Comparison of ENCODE assay signal across 8 cellular contexts in genomic region chr17:40818733-40819527, GRCh38. TPM values are rescaled to one million over a fixed set of nuclear protein-coding genes. Genes with fewer than 3 reads are reported as not detected.
A peak's percentile ranks its signal among the peaks of the same experiment; 100 is the strongest.
DNase-seq lines count a peak whose midpoint lies in the region; ATAC-seq, FAIRE-seq and TF ChIP-seq lines count a peak whose summit lies in the region.

No MANE protein-coding gene starts in this region.

- no peak for TF ChIP-seq EP300 in A549 (IDR thresholded peaks at IDR 0.05)

- intact Hi-C loops in activated CD4-positive, alpha-beta T cell treated with anti-CD3 and anti-CD28 coated beads for 36 hours (cut with DNase I, micrococcal nuclease) = loop anchor here (1.0 to 5.0 kb wide), 8 partner anchors 172 to 1098 kb away; partner anchors contain the start of genes ACLY (in 1 of the 2), EIF1 (in 1 of the 2), GJD3 (in 1 of the 2) and SMARCE1 (in 1 of the 2)
- intact Hi-C loops in left colon (cut with DNase I, micrococcal nuclease) = no loop called here

- FAIRE-seq in A549 (lab: Jason Lieb, UNC) = no peak

- H3K4me3 Mint-ChIP-seq in activated CD4-positive, alpha-beta T cell treated with anti-CD3 and anti-CD28 coated beads for 36 hours = peak overlapping the region; percentile 95

- peaks cover 1% of the 10 kb centered on the region for H3K27me3 Mint-ChIP-seq in activated CD4-positive, alpha-beta T cell treated with anti-CD3 and anti-CD28 coated beads for 36 hours

- peak; percentile 41 for TF ChIP-seq POLR2A in A549 (IDR thresholded peaks at IDR 0.05; ENCODE audit: low read length)

- H3K4me2 ChIP-seq in A549 = peak overlapping the region; percentile 85

- TF ChIP-seq CTCF in A549 (IDR thresholded peaks at IDR 0.05) = no peak
- TF ChIP-seq CTCF in choroid plexus epithelial cell (conservative IDR thresholded peaks at IDR 0.05; ENCODE audit: low read depth, low read length) = no peak

- peak; percentile 80 to 88 for DNase-seq in A549 (ENCODE audit: low read depth in 1 of 2, low spot score in 1 of 2)
- peak; percentile 76 for DNase-seq in NCI-H460 (ENCODE audit: extremely low read depth, low read depth)
- DNase-seq in activated CD4-positive, alpha-beta T cell treated with anti-CD3 and anti-CD28 coated beads for 36 hours = peak; percentile 91
- DNase-seq in choroid plexus epithelial cell (ENCODE audit: low read depth) = peak; percentile 77
- peak; percentile 76 to 82 for DNase-seq in left colon
- DNase-seq in stimulated activated CD4-positive, alpha-beta T cell treated with anti-CD3 and anti-CD28 coated beads, Interleukin-1b, Interleukin-23, amount 100 ng/mL, for 4 hours (ENCODE audit: low read depth in 2 of 2) = peak; percentile 73 to 77

- CTCF ChIA-PET in A549 (lab: Yijun Ruan, JAX) = interaction anchor here (0.7 to 6.4 kb wide), 16 partner anchors 10 to 849 kb away, joined by 3 to 51 read pairs (median 3); no protein-coding TSS in a partner anchor
- CTCF ChIA-PET in activated CD4-positive, alpha-beta T cell treated with anti-CD3 and anti-CD28 coated beads for 36 hours (lab: Charles Lee) = interaction anchor here (0.5 to 1.5 kb wide), 15 partner anchors 9 to 1200 kb away, joined by 3 to 9 read pairs (median 3); partner anchors contain the start of gene PSMD3

- H3K4me1 ChIP-seq in A549 = peaks cover 16% of the 10 kb centered on the region

- peaks cover 28% of the 10 kb centered on the region for H3K36me3 Mint-ChIP-seq in activated CD4-positive, alpha-beta T cell treated with anti-CD3 and anti-CD28 coated beads for 36 hours (ENCODE audit: low read depth)

- H3K9me3 Mint-ChIP-seq in activated CD4-positive, alpha-beta T cell treated with anti-CD3 and anti-CD28 coated beads for 36 hours (ENCODE audit: low read depth) = no peaks in the 10 kb centered on the region

- H3K27ac Mint-ChIP-seq in activated CD4-positive, alpha-beta T cell treated with anti-CD3 and anti-CD28 coated beads for 36 hours = peak overlapping the region; percentile 97

- POLR2A ChIA-PET in A549 (lab: Yijun Ruan, JAX) = interaction anchor here (0.7 to 1.9 kb wide), 33 partner anchors 9 to 870 kb away, joined by 3 to 16 read pairs (median 4); partner anchors contain the start of genes EIF1 and SMARCE1
- POLR2A ChIA-PET in activated CD4-positive, alpha-beta T cell treated with anti-CD3 and anti-CD28 coated beads for 36 hours (lab: Charles Lee) = interaction anchor here (0.7 to 2.4 kb wide), 7 partner anchors 68 to 870 kb away, joined by 3 to 10 read pairs (median 4); partner anchors contain the start of genes EIF1 and TOP2A

- no peaks in the 10 kb centered on the region for H3K9me3 ChIP-seq in A549

- WGBS in A549 (ENCODE audit: missing lambda C conversion rate) = 3% methylated on average over 38 of the region's 73 CpGs

- peak overlapping the region; percentile 86 to 94 for H3K27ac ChIP-seq in A549

- TF ChIP-seq RAD21 in A549 (conservative IDR thresholded peaks at IDR 0.05 in 1 of 2, IDR thresholded peaks at IDR 0.05 in 1 of 2) = no peak; a peak in 1 of 5 replicates

- ATAC-seq in A549 = peak; percentile 93 to 95
- peak; percentile 86 for ATAC-seq in GM18868 (IDR thresholded peaks at IDR 0.05; ENCODE audit: unreplicated experiment)
- peak; percentile 63 for ATAC-seq in HG03139 (IDR thresholded peaks at IDR 0.05; ENCODE audit: unreplicated experiment)
- peak; percentile 84 for ATAC-seq in activated CD4-positive, alpha-beta T cell treated with anti-CD3 and anti-CD28 coated beads for 36 hours
- peak; percentile 96 for ATAC-seq in left colon

- H3K4me3 ChIP-seq in A549 (peak overlapping the region; percentile 79), choroid plexus epithelial cell (ENCODE audit: low read depth, low read length) (peak overlapping the region; percentile 67)

- peaks cover 25% of the 10 kb centered on the region for H3K4me1 Mint-ChIP-seq in activated CD4-positive, alpha-beta T cell treated with anti-CD3 and anti-CD28 coated beads for 36 hours

TF ChIP-seq in A549, 52 proteins besides CTCF, POLR2A, EP300 and RAD21 (continues in another document):
- no peak; a peak in 1 of 4 replicates for TF ChIP-seq CEBPB (IDR thresholded peaks at IDR 0.05)
- TF ChIP-seq FOXS1 (CRISPR knock-in tag; IDR thresholded peaks at IDR 0.05) = no peak
- TF ChIP-seq BCL3 (IDR thresholded peaks at IDR 0.05) = peak; percentile 95
- no peak for TF ChIP-seq SREBF2 (IDR thresholded peaks at IDR 0.05)
- TF ChIP-seq RCOR1 (IDR thresholded peaks at IDR 0.05; ENCODE audit: low read depth, low read length) = no peak
- TF ChIP-seq JUN (IDR thresholded peaks at IDR 0.05) = peak; percentile 53 to 94; a peak in 4 of 5 replicates
- 0 out of 2 replicates have a peak, but pooled peaks have one; percentile 23 for TF ChIP-seq ELK1 (IDR thresholded peaks at IDR 0.05; ENCODE audit: low read depth, low read length)
- no peak for TF ChIP-seq MAZ (IDR thresholded peaks at IDR 0.05; ENCODE audit: borderline replicate concordance, low read depth, low read length)

RNA-seq across cellular contexts. Expression of gene KRT10, which starts 3.5 kb away (rescaled TPM):
- 59.8 and 89.8 TPM in 2 replicates for polyA plus RNA-seq in A549 (2011; rRNA removed)
- 81.0 and 89.6 TPM in 2 replicates for polyA plus RNA-seq in A549 (2012; cell fraction: cytosol; rRNA removed)
- polyA plus RNA-seq in A549 (2012; cell fraction: nucleus; rRNA removed) = 29.6 and 45.1 TPM in 2 replicates
- 89.1 to 96.2 TPM (median 95.9 TPM) in 3 replicates for polyA plus RNA-seq in A549 (2017; fragmentation: RNase III; extraction: RNeasy Plus Mini Kit Qiagen cat#74134 plus additional on column Dnase treatment)
- 1.6 and 1.9 TPM in 2 replicates for polyA minus RNA-seq in A549 (2011; rRNA and poly(A)+ RNA removed)
- 36.8 and 38.4 TPM in 2 replicates for total RNA-seq in NCI-H460 (2014; rRNA removed; shearing (Covaris generic))
- polyA plus RNA-seq in NCI-H460 (2014; cell fraction: nucleus; rRNA removed) = 8.4 and 10.0 TPM in 2 replicates
- 10 to 100 TPM; 20.2 to 35.9 TPM for total RNA-seq in activated CD4-positive, alpha-beta T cell treated with anti-CD3 and anti-CD28 coated beads for 36 hours
- total RNA-seq in left colon = 10 to 100 TPM; 25.1 to 38.9 TPM

RNA-seq across cellular contexts. Expression of gene KRT28, which starts 19.2 kb away (rescaled TPM):
- polyA plus RNA-seq in A549 (2011; rRNA removed) = not detected in 2 replicates
- not detected in 2 replicates for polyA plus RNA-seq in A549 (2012; cell fraction: cytosol; rRNA removed)
- polyA plus RNA-seq in A549 (2012; cell fraction: nucleus; rRNA removed) = not detected in 2 replicates
- polyA plus RNA-seq in A549 (2017; fragmentation: RNase III; extraction: RNeasy Plus Mini Kit Qiagen cat#74134 plus additional on column Dnase treatment) = not detected in 3 replicates
- polyA minus RNA-seq in A549 (2011; rRNA and poly(A)+ RNA removed) = not detected in 2 replicates
- total RNA-seq in NCI-H460 (2014; rRNA removed; shearing (Covaris generic)) = not detected in 2 replicates
- not detected in 2 replicates for polyA plus RNA-seq in NCI-H460 (2014; cell fraction: nucleus; rRNA removed)
- total RNA-seq in activated CD4-positive, alpha-beta T cell treated with anti-CD3 and anti-CD28 coated beads for 36 hours = not detected
- total RNA-seq in left colon = not detected

RNA-seq across cellular contexts. Expression of gene KRT27, which starts 36.6 kb away (rescaled TPM):
- not detected in 2 replicates for polyA plus RNA-seq in A549 (2011; rRNA removed)
- 0.03 and 0.04 TPM in 2 replicates for polyA plus RNA-seq in A549 (2012; cell fraction: cytosol; rRNA removed)
- not detected in 2 replicates for polyA plus RNA-seq in A549 (2012; cell fraction: nucleus; rRNA removed)
- polyA plus RNA-seq in A549 (2017; fragmentation: RNase III; extraction: RNeasy Plus Mini Kit Qiagen cat#74134 plus additional on column Dnase treatment) = not detected in 3 replicates
- not detected in 2 replicates for polyA minus RNA-seq in A549 (2011; rRNA and poly(A)+ RNA removed)
- total RNA-seq in NCI-H460 (2014; rRNA removed; shearing (Covaris generic)) = not detected in 2 replicates
- not detected in 2 replicates for polyA plus RNA-seq in NCI-H460 (2014; cell fraction: nucleus; rRNA removed)
- not detected for total RNA-seq in activated CD4-positive, alpha-beta T cell treated with anti-CD3 and anti-CD28 coated beads for 36 hours
- total RNA-seq in left colon = under 1 TPM in 1 of 2 donors, not detected in 1; 0.36 TPM

RNA-seq across cellular contexts. Expression of gene KRT26, which starts 46.9 kb away (rescaled TPM):
- not detected in 2 replicates for polyA plus RNA-seq in A549 (2011; rRNA removed)
- not detected in 2 replicates for polyA plus RNA-seq in A549 (2012; cell fraction: cytosol; rRNA removed)
- polyA plus RNA-seq in A549 (2012; cell fraction: nucleus; rRNA removed) = not detected in 2 replicates
- polyA plus RNA-seq in A549 (2017; fragmentation: RNase III; extraction: RNeasy Plus Mini Kit Qiagen cat#74134 plus additional on column Dnase treatment) = not detected in 3 replicates
- polyA minus RNA-seq in A549 (2011; rRNA and poly(A)+ RNA removed) = not detected in 2 replicates
- not detected in 2 replicates for total RNA-seq in NCI-H460 (2014; rRNA removed; shearing (Covaris generic))
- not detected in 2 replicates for polyA plus RNA-seq in NCI-H460 (2014; cell fraction: nucleus; rRNA removed)
- not detected for total RNA-seq in activated CD4-positive, alpha-beta T cell treated with anti-CD3 and anti-CD28 coated beads for 36 hours
- not detected for total RNA-seq in left colon

RNA-seq across cellular contexts. Expression of gene KRT12, which starts 48.1 kb away (rescaled TPM):
- polyA plus RNA-seq in A549 (2011; rRNA removed) (not detected in 2 replicates), A549 (2017; fragmentation: RNase III; extraction: RNeasy Plus Mini Kit Qiagen cat#74134 plus additional on column Dnase treatment) (not detected in 3 replicates)
- polyA plus RNA-seq in A549 (2012; cell fraction: cytosol; rRNA removed) = not detected in 2 replicates
- polyA plus RNA-seq in A549 (2012; cell fraction: nucleus; rRNA removed) = not detected in 2 replicates
- polyA minus RNA-seq in A549 (2011; rRNA and poly(A)+ RNA removed) = not detected in 2 replicates
- total RNA-seq in NCI-H460 (2014; rRNA removed; shearing (Covaris generic)) = not detected in 2 replicates
- not detected in 2 replicates for polyA plus RNA-seq in NCI-H460 (2014; cell fraction: nucleus; rRNA removed)
- total RNA-seq in activated CD4-positive, alpha-beta T cell treated with anti-CD3 and anti-CD28 coated beads for 36 hours = not detected
- 1 to 10 TPM; 1.2 to 3.9 TPM for total RNA-seq in left colon

Comparison
In these comparisons a context has a peak if more than half of its experiments do, and no peak if none do; other contexts are left out.
1. Peak in every context shown above with its lines: DNase-seq, ATAC-seq, H3K4me3 ChIP-seq and H3K27ac ChIP-seq.
2. intact Hi-C loops: an anchor here in activated CD4-positive, alpha-beta T cell treated with anti-CD3 and anti-CD28 coated beads for 36 hours (1.0 to 5.0 kb wide); none called in left colon.